ENCODE assay signal across 14 cellular contexts in the genomic region with DNA sequence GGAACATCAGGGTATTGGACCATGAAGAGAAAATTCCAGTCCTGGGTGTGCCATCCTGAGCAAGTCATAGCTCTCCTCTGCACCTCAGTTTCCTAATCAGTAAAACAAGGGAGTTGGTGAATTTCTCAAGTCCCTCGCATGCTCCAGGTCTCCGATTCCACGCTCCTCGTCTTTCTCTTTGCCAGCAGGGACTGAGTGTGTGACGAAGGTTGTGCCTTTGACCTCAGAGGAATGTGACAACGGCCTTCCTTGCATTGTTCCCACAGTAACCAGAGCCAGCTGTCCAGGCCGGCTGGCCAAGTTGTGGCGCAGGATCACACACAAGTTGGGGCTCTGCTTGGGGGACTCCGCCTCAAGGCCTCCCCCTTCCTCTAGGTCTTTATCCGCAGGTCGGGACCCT.
A peak's percentile ranks its signal among the peaks of the same experiment; 100 is the strongest.
DNase-seq lines count a peak whose midpoint lies in the region; ATAC-seq and TF ChIP-seq lines count a peak whose summit lies in the region.
"Had no signal": no experiment of that assay in that cellular context is flagged by ENCODE, and none has a peak within 500 bp of the region (broad histone marks: within the 10 kb centered on the region; RNA-seq: fewer than 3 reads in every experiment).

No MANE protein-coding gene starts in this region.

- no peak overlapping the region for H3K4ac ChIP-seq in H9 (ENCODE audit: low read depth, low read length)

- H3K27me3 ChIP-seq in iPS-15b (ENCODE audit: control insufficient read depth, insufficient read depth, low read length) (no peaks in the 10 kb centered on the region), H9 (ENCODE audit: insufficient read depth, low read length) (no peaks in the 10 kb centered on the region)
- H3K27me3 ChIP-seq: Peyer's patch had no signal

- no peak overlapping the region for H3K4me3 ChIP-seq in iPS-15b (ENCODE audit: low read depth, low read length)
- H3K4me3 ChIP-seq: HAP-1, Peyer's patch had no signal

- no peak for TF ChIP-seq CTCF in H9 (conservative IDR thresholded peaks at IDR 0.05)

- no peak overlapping the region for H3K27ac ChIP-seq in H9 (ENCODE audit: insufficient read length, low read depth, low read length)
- H3K27ac ChIP-seq: Peyer's patch had no signal

- no peaks in the 10 kb centered on the region for H3K79me1 ChIP-seq in H9 (ENCODE audit: insufficient read depth, low read depth, low read length, poor library complexity, severe bottlenecking)

- H3K23me2 ChIP-seq in H9 (ENCODE audit: insufficient read length, low read depth, low read length, poor library complexity, severe bottlenecking): no peaks in the 10 kb centered on the region

- H3T11ph ChIP-seq in H9 (ENCODE audit: low read length): no peak overlapping the region

- no peak overlapping the region for H3K4me2 ChIP-seq in H9 (ENCODE audit: insufficient read depth, insufficient read length, low read length)

- no peak overlapping the region for H2AK5ac ChIP-seq in H9 (ENCODE audit: insufficient read length, low read length)

- no peaks in the 10 kb centered on the region; the same call in 1 of the 2 replicates for H3K27me3 Mint-ChIP-seq in H9 (ENCODE audit: low read depth)

- no peaks in the 10 kb centered on the region for H4K20me1 ChIP-seq in H9 (ENCODE audit: control insufficient read depth, insufficient read depth, insufficient read length)

- peak overlapping the region; percentile 47 for H3K9ac ChIP-seq in iPS-15b (ENCODE audit: low read depth, low read length)
- H3K9ac ChIP-seq in H9 (ENCODE audit: extremely low read depth, insufficient read length, low read length): no peak overlapping the region

- no peak overlapping the region for H4K5ac ChIP-seq in H9 (ENCODE audit: insufficient read length, low read depth, low read length)

- no peak overlapping the region for H3K23ac ChIP-seq in H9 (ENCODE audit: insufficient read length, low read depth, low read length)

- ATAC-seq in HG03139 (IDR thresholded peaks at IDR 0.05; ENCODE audit: unreplicated experiment) (no peak), HG02852 (IDR thresholded peaks at IDR 0.05; ENCODE audit: unreplicated experiment) (no peak)
- ATAC-seq: natural killer cell had no signal

- no peak overlapping the region for H2BK120ac ChIP-seq in H9 (ENCODE audit: low read depth, low read length, poor library complexity, severe bottlenecking)

- no peak overlapping the region for H3K18ac ChIP-seq in H9 (ENCODE audit: insufficient read length, low read depth, low read length)

- H3K4me1 ChIP-seq in iPS-15b (ENCODE audit: control insufficient read depth, insufficient read depth, low read length) (no peaks in the 10 kb centered on the region), H9 (ENCODE audit: insufficient read depth, low read length) (0 out of 2 replicates have a peak, but pooled peaks cover 2% of the 10 kb centered on the region)
- H3K4me1 ChIP-seq: HAP-1 had no signal

- no peak overlapping the region for H3K14ac ChIP-seq in H9 (ENCODE audit: insufficient read depth, low read length)

- H3K4me1 Mint-ChIP-seq in H9: peaks cover 7% of the 10 kb centered on the region in 2 experiments; a peak in 3 of 4 replicates

- H3K4me3 Mint-ChIP-seq in H9: no peak overlapping the region
- H3K4me3 Mint-ChIP-seq: natural killer cell had no signal

- H3K9me3 ChIP-seq in iPS-15b (ENCODE audit: control insufficient read depth, insufficient read depth, low read length) (no peaks in the 10 kb centered on the region), H9 (ENCODE audit: control insufficient read depth, low read depth, low read length) (no peaks in the 10 kb centered on the region)
- H3K9me3 ChIP-seq: HAP-1, Peyer's patch had no signal

- H2BK20ac ChIP-seq in H9 (ENCODE audit: low read depth, low read length, poor library complexity, severe bottlenecking): no peak overlapping the region

- H3K56ac ChIP-seq in H9 (ENCODE audit: insufficient read length, low read depth, low read length): no peak overlapping the region

- H3K36me3 ChIP-seq in iPS-15b (ENCODE audit: control insufficient read depth, insufficient read depth, low read length): no peaks in the 10 kb centered on the region
- H3K36me3 ChIP-seq: HAP-1, Peyer's patch had no signal

- H2BK12ac ChIP-seq in H9 (ENCODE audit: insufficient read length, low read depth, low read length): no peak overlapping the region

- no peaks in the 10 kb centered on the region for H3K9me3 Mint-ChIP-seq in H9
- H3K9me3 Mint-ChIP-seq: natural killer cell had no signal

- no peak overlapping the region for H2BK5ac ChIP-seq in H9 (ENCODE audit: insufficient read length, low read length)

- 0 out of 7 replicates have a peak overlapping the region, but pooled peaks of 1 of the 3 experiments have one; percentile 23 for H3K27ac Mint-ChIP-seq in H9

- H4K8ac ChIP-seq in H9 (replicated peaks; ENCODE audit: insufficient read length, low read depth, low read length): no peak overlapping the region

- no peak overlapping the region for H2BK15ac ChIP-seq in H9 (ENCODE audit: low read depth, low read length)

- DNase-seq in GM04503 (ENCODE audit: low read depth) (peak; percentile 78), ecto neural progenitor cell (ENCODE audit: low spot score) (peak; percentile 59), retina (peak; percentile 62), H9 (no peak), NCI-H226 (no peak)
- DNase-seq: activated T-cell treated with anti-CD3 and anti-CD28 coated beads, Interleukin-2, amount 50 U/mL, for 1 hour; C1 segment of cervical spinal cord; hippocampal formation; natural killer cell; Peyer's patch had no signal

- H3K36me3 Mint-ChIP-seq in H9 (ENCODE audit: insufficient read depth in 1 of 3, low read depth in 3 of 3): no peaks in the 10 kb centered on the region; a peak in 1 of 7 replicates

- no peak overlapping the region for H2AFZ ChIP-seq in H9 (ENCODE audit: low read length)

- no peaks in the 10 kb centered on the region for H3K79me2 ChIP-seq in H9 (ENCODE audit: insufficient read depth, low read length)

- no CpG with 5 or more reads among the region's 11 CpGs for WGBS in H9 (ENCODE audit: extremely low coverage, insufficient read length, low lambda C conversion rate)

- no peak overlapping the region for H4K91ac ChIP-seq in H9 (ENCODE audit: insufficient read length, low read depth, low read length)

Comparison
In these comparisons a context has a peak if more than half of its experiments do, and no peak if none do; other contexts are left out.
1. DNase-seq: peak in GM04503 (single experiment), ecto neural progenitor cell (single experiment) and retina (single experiment); none in H9 (single experiment) and NCI-H226 (single experiment).